In the genomic region with DNA sequence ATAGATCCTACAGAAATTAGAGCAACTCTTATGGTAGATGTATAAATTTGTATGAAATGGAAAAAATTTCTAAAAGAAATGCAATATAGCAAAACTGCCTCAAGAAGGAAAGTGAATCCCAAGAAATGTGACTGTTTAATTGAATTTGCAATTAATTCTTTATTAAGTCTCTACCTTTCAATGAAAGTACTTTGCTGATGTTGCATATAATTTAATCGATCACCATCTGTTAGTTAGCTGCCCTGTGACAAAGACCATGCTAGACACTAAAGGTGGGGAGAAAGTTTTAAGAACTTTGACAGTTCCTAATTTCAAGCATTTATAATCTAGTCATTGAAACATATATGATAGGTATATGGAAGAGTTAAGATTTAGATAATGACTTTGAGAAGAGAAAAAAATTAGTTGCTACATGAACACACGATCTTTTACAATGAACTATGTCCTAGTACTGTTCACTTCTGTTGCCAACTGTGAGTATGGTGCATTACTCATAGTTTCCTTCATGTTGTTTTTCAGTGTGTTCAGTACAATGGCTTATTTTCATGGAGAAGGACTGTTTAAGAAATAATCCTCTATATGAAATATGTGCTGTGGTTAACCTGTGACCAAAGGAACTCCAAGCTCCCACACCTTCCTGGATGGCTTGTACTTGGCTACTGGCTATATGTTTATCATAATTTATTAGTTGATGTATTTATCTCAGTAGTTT, we compare ENCODE assay signal across 25 cellular contexts.
DNase-seq lines count a peak whose midpoint lies in the region; ATAC-seq, FAIRE-seq and TF ChIP-seq lines count a peak whose summit lies in the region.
"Had no signal": no experiment of that assay in that cellular context is flagged by ENCODE, and none has a peak within 500 bp of the region (broad histone marks: within the 10 kb centered on the region; RNA-seq: fewer than 3 reads in every experiment).

No MANE protein-coding gene starts in this region.

- no peak overlapping the region for H3K27ac Mint-ChIP-seq in stimulated activated memory B cell treated with anti-CD40 and anti-IgM and Interleukin-4, amounts not matched to agents 10 μg/mL and 1 μg/mL and 100 μg/mL, for 72 hours
- no peak overlapping the region for H3K27ac Mint-ChIP-seq in activated T-helper 1 cell treated with anti-CD3 and anti-CD28 coated beads, Interleukin-12 subunit alpha, Interleukin-12 subunit beta, Interleukin-2, Interleukin-4 antibody, amounts not matched to agents 30 ng/mL and 10 ng/mL and 1 ng/mL, durations not matched to agents 14 hours and 24 hours and 36 hours
- H3K27ac Mint-ChIP-seq: activated CD4-positive, alpha-beta memory T cell treated with anti-CD3 and anti-CD28 coated beads, Interleukin-2, amount 10 ng/mL, durations not matched to agents 7 days and 5 days; T-helper 17 cell; WTC11 had no signal

- no peak overlapping the region for H3K4me3 ChIP-seq in HepG2 (replicated peaks in 1 of 3; ENCODE audit: insufficient read depth in 1 of 3, low read depth in 2 of 3, low read length in 3 of 3)
- H3K4me3 ChIP-seq in right lobe of liver, result no peak overlapping the region
- H3K4me3 ChIP-seq in choroid plexus epithelial cell (ENCODE audit: low read depth, low read length), result no peak overlapping the region
- H3K4me3 ChIP-seq: gastroesophageal sphincter, HAP-1 had no signal

- intact Hi-C loops in HepG2 (cut with micrococcal nuclease; ENCODE audit: unreplicated experiment), result no loop called here
- intact Hi-C loops in right lobe of liver (cut with DNase I), result no loop called here
- intact Hi-C loops in activated T-helper 1 cell treated with anti-CD3 and anti-CD28 coated beads, Interleukin-12 subunit alpha, Interleukin-12 subunit beta, Interleukin-2, Interleukin-4 antibody, amounts not matched to agents 30 ng/mL and 10 ng/mL and 1 ng/mL, durations not matched to agents 14 hours and 24 hours and 36 hours (cut with micrococcal nuclease), result no loop called here

- H3K27me3 Mint-ChIP-seq in stimulated activated memory B cell treated with anti-CD40 and anti-IgM and Interleukin-4, amounts not matched to agents 10 μg/mL and 1 μg/mL and 100 μg/mL, for 72 hours, result no peaks in the 10 kb centered on the region
- H3K27me3 Mint-ChIP-seq in activated T-helper 1 cell treated with anti-CD3 and anti-CD28 coated beads, Interleukin-12 subunit alpha, Interleukin-12 subunit beta, Interleukin-2, Interleukin-4 antibody, amounts not matched to agents 30 ng/mL and 10 ng/mL and 1 ng/mL, durations not matched to agents 14 hours and 24 hours and 36 hours (ENCODE audit: insufficient read depth), result no peaks in the 10 kb centered on the region
- H3K27me3 Mint-ChIP-seq: activated CD4-positive, alpha-beta memory T cell treated with anti-CD3 and anti-CD28 coated beads, Interleukin-2, amount 10 ng/mL, durations not matched to agents 7 days and 5 days; T-helper 17 cell had no signal

- H3K27ac ChIP-seq in HepG2 (ENCODE audit: extremely low read length, insufficient read depth, low read length), result no peak overlapping the region
- H3K27ac ChIP-seq in right lobe of liver, result no peak overlapping the region
- no peak overlapping the region for H3K27ac ChIP-seq in foreskin keratinocyte
- H3K27ac ChIP-seq in RWPE1, result no peak overlapping the region
- H3K27ac ChIP-seq: gastroesophageal sphincter had no signal

- H3K27me3 ChIP-seq in HepG2 (ENCODE audit: control insufficient read depth in 1 of 2, insufficient read depth in 2 of 2, low read length in 2 of 2) (no peaks in the 10 kb centered on the region), right lobe of liver (no peaks in the 10 kb centered on the region), foreskin keratinocyte (no peaks in the 10 kb centered on the region)
- H3K27me3 ChIP-seq: gastroesophageal sphincter had no signal

- H3K9me3 ChIP-seq in HepG2 (ENCODE audit: low read length), result no peaks in the 10 kb centered on the region
- H3K9me3 ChIP-seq in right lobe of liver, result no peaks in the 10 kb centered on the region
- H3K9me3 ChIP-seq: HAP-1 had no signal

- in situ Hi-C loops in HepG2 (cut with HindIII; ENCODE audit: extremely low pct_ligation_motif_present, low pct_unique_long_range_greater_than_20kb), result no loop called here

- 16% methylated on average over 2 of the region's 2 CpGs for WGBS in HepG2 (ENCODE audit: low lambda C conversion rate)
- 78% methylated on average over 2 of the region's 2 CpGs for WGBS in right lobe of liver (ENCODE audit: insufficient coverage, low coverage, low lambda C conversion rate, missing lambda C conversion rate)

- BruUV-seq in HepG2 (replicated peaks; lab: Mats Ljungman, UMichigan), result no TSS peak

- no peak for TF ChIP-seq CTCF in HepG2 (CRISPR knock-in tag; IDR thresholded peaks at IDR 0.05)
- TF ChIP-seq CTCF in right lobe of liver (IDR thresholded peaks at IDR 0.05), result no peak
- TF ChIP-seq CTCF in choroid plexus epithelial cell (conservative IDR thresholded peaks at IDR 0.05; ENCODE audit: low read depth, low read length), result no peak
- TF ChIP-seq CTCF in foreskin keratinocyte (conservative IDR thresholded peaks at IDR 0.05), result no peak
- no peak for TF ChIP-seq CTCF in RWPE1 (conservative IDR thresholded peaks at IDR 0.05; ENCODE audit: low read depth)

- TF ChIP-seq EP300 in HepG2 (IDR thresholded peaks at IDR 0.05; ENCODE audit: low read depth in 2 of 2, low read length in 2 of 2) (no peak), HepG2 (CRISPR knock-in tag; IDR thresholded peaks at IDR 0.05; ENCODE audit: borderline replicate concordance) (no peak)

- ATAC-seq in HepG2 (no peak), right lobe of liver (no peak), foreskin keratinocyte (peak; percentile 76)
- no peak for ATAC-seq in stimulated activated memory B cell treated with anti-CD40 and anti-IgM and Interleukin-4, amounts not matched to agents 10 μg/mL and 1 μg/mL and 100 μg/mL, for 72 hours
- ATAC-seq: gastroesophageal sphincter; left lobe of liver; stimulated activated naive CD8-positive, alpha-beta T cell treated with anti-CD3 and anti-CD28 coated beads, Interleukin-15, Interleukin-2, amounts not matched to agents 100 U/mL and 50 U/mL, for 24 hours; T-helper 17 cell; WTC11 had no signal

- no peaks in the 10 kb centered on the region for H3K4me1 ChIP-seq in HepG2 (ENCODE audit: insufficient read depth, low read length)
- H3K4me1 ChIP-seq in right lobe of liver, result no peaks in the 10 kb centered on the region
- H3K4me1 ChIP-seq in foreskin keratinocyte, result no peaks in the 10 kb centered on the region
- H3K4me1 ChIP-seq: gastroesophageal sphincter, HAP-1 had no signal

- peaks cover 18% of the 10 kb centered on the region for H3K9me3 Mint-ChIP-seq in stimulated activated memory B cell treated with anti-CD40 and anti-IgM and Interleukin-4, amounts not matched to agents 10 μg/mL and 1 μg/mL and 100 μg/mL, for 72 hours
- peaks cover 8% of the 10 kb centered on the region for H3K9me3 Mint-ChIP-seq in activated T-helper 1 cell treated with anti-CD3 and anti-CD28 coated beads, Interleukin-12 subunit alpha, Interleukin-12 subunit beta, Interleukin-2, Interleukin-4 antibody, amounts not matched to agents 30 ng/mL and 10 ng/mL and 1 ng/mL, durations not matched to agents 14 hours and 24 hours and 36 hours

- TF ChIP-seq POLR2A in HepG2 (IDR thresholded peaks at IDR 0.05; ENCODE audit: insufficient read depth in 1 of 2, low read depth in 2 of 2, low read length in 2 of 2) (no peak), right lobe of liver (IDR thresholded peaks at IDR 0.05) (no peak)

- H2AFZ ChIP-seq in HepG2 (ENCODE audit: low read length), result no peak overlapping the region

- no peak for TF ChIP-seq RAD21 in HepG2 (CRISPR knock-in tag; IDR thresholded peaks at IDR 0.05)

- no peak overlapping the region for H3K9ac ChIP-seq in HepG2 (ENCODE audit: insufficient read depth, low read depth, low read length)

- no peak overlapping the region for H3K4me2 ChIP-seq in HepG2 (ENCODE audit: low read depth, low read length)

- no peaks in the 10 kb centered on the region for H3K4me1 Mint-ChIP-seq in stimulated activated memory B cell treated with anti-CD40 and anti-IgM and Interleukin-4, amounts not matched to agents 10 μg/mL and 1 μg/mL and 100 μg/mL, for 72 hours
- no peaks in the 10 kb centered on the region for H3K4me1 Mint-ChIP-seq in activated T-helper 1 cell treated with anti-CD3 and anti-CD28 coated beads, Interleukin-12 subunit alpha, Interleukin-12 subunit beta, Interleukin-2, Interleukin-4 antibody, amounts not matched to agents 30 ng/mL and 10 ng/mL and 1 ng/mL, durations not matched to agents 14 hours and 24 hours and 36 hours (ENCODE audit: low read depth)
- H3K4me1 Mint-ChIP-seq: activated CD4-positive, alpha-beta memory T cell treated with anti-CD3 and anti-CD28 coated beads, Interleukin-2, amount 10 ng/mL, durations not matched to agents 7 days and 5 days; T-helper 17 cell had no signal

- FAIRE-seq in HepG2 (lab: Jason Lieb, UNC) (no peak), urothelium cell line (lab: Jason Lieb, UNC) (no peak)

- H3K36me3 Mint-ChIP-seq in stimulated activated memory B cell treated with anti-CD40 and anti-IgM and Interleukin-4, amounts not matched to agents 10 μg/mL and 1 μg/mL and 100 μg/mL, for 72 hours, result peaks cover 14% of the 10 kb centered on the region
- no peaks in the 10 kb centered on the region for H3K36me3 Mint-ChIP-seq in activated T-helper 1 cell treated with anti-CD3 and anti-CD28 coated beads, Interleukin-12 subunit alpha, Interleukin-12 subunit beta, Interleukin-2, Interleukin-4 antibody, amounts not matched to agents 30 ng/mL and 10 ng/mL and 1 ng/mL, durations not matched to agents 14 hours and 24 hours and 36 hours (ENCODE audit: low read depth)
- H3K36me3 Mint-ChIP-seq: WTC11 had no signal

- no peaks in the 10 kb centered on the region for H3K36me3 ChIP-seq in HepG2 (replicated peaks in 1 of 2; ENCODE audit: control insufficient read depth in 1 of 2, insufficient read depth in 2 of 2, low read length in 2 of 2)
- no peaks in the 10 kb centered on the region for H3K36me3 ChIP-seq in right lobe of liver
- H3K36me3 ChIP-seq: gastroesophageal sphincter, HAP-1 had no signal

- DNase-seq in HepG2 (ENCODE audit: low spot score) (no peak), right lobe of liver (no peak), choroid plexus epithelial cell (ENCODE audit: low read depth) (peak; percentile 77), foreskin keratinocyte (peak; percentile 33 to 61), urothelium cell line (ENCODE audit: low spot score) (peak; percentile 2), RWPE1 (ENCODE audit: low spot score) (no peak)
- no peak for DNase-seq in activated T-helper 1 cell treated with anti-CD3 and anti-CD28 coated beads, Interleukin-12 subunit alpha, Interleukin-12 subunit beta, Interleukin-2, Interleukin-4 antibody, amounts not matched to agents 30 ng/mL and 10 ng/mL and 1 ng/mL, durations not matched to agents 14 hours and 24 hours and 36 hours (ENCODE audit: low spot score)
- DNase-seq: activated CD4-positive, alpha-beta memory T cell treated with anti-CD3 and anti-CD28 coated beads, Interleukin-2, amount 10 ng/mL, durations not matched to agents 7 days and 5 days; activated naive CD4-positive, alpha-beta T cell treated with anti-CD3 and anti-CD28 coated beads, Interleukin-2, amount 50 U/mL, for 16 hours; activated T-cell treated with anti-CD3 and anti-CD28 coated beads, Interleukin-2, amount 50 U/mL, for 1 hour; C1 segment of cervical spinal cord; DMS153; KG1; NCI-H1105 treated with DMSO at 0.1 percent for 48 hours; NCI-H526; SIG-M5; stimulated activated CD4-positive, alpha-beta T cell treated with anti-CD3 and anti-CD28 coated beads, Interleukin-15, amount 100 ng/mL, for 24 hours; stimulated activated naive CD8-positive, alpha-beta T cell treated with anti-CD3 and anti-CD28 coated beads, Interleukin-15, Interleukin-2, amounts not matched to agents 100 U/mL and 50 U/mL, for 24 hours; T-helper 17 cell; trophoblast cell had no signal

- H4K20me1 ChIP-seq in HepG2 (ENCODE audit: insufficient read depth, low read length), result no peaks in the 10 kb centered on the region

- no peaks in the 10 kb centered on the region for H3K79me2 ChIP-seq in HepG2 (ENCODE audit: insufficient read depth, low read length)

- CTCF ChIA-PET in HepG2 (lab: Yijun Ruan, JAX; ENCODE audit: low intra/inter-chr PET ratio, low total read pairs), result no interaction called here
- CTCF ChIA-PET in RWPE1 (lab: Yijun Ruan, JAX), result interaction anchor here (0.6 kb wide), 1 partner anchor 170 kb away, joined by 3 read pairs; no protein-coding TSS in a partner anchor

- POLR2A ChIA-PET in HepG2 (lab: Yijun Ruan, JAX), result no interaction called here
- POLR2A ChIA-PET in RWPE1 (lab: Yijun Ruan, JAX; ENCODE audit: low non-redundant PET), result no interaction called here

- H3K4me3 Mint-ChIP-seq in stimulated activated memory B cell treated with anti-CD40 and anti-IgM and Interleukin-4, amounts not matched to agents 10 μg/mL and 1 μg/mL and 100 μg/mL, for 72 hours, result no peak overlapping the region
- H3K4me3 Mint-ChIP-seq in activated T-helper 1 cell treated with anti-CD3 and anti-CD28 coated beads, Interleukin-12 subunit alpha, Interleukin-12 subunit beta, Interleukin-2, Interleukin-4 antibody, amounts not matched to agents 30 ng/mL and 10 ng/mL and 1 ng/mL, durations not matched to agents 14 hours and 24 hours and 36 hours, result no peak overlapping the region
- H3K4me3 Mint-ChIP-seq: activated CD4-positive, alpha-beta memory T cell treated with anti-CD3 and anti-CD28 coated beads, Interleukin-2, amount 10 ng/mL, durations not matched to agents 7 days and 5 days; T-helper 17 cell; WTC11 had no signal

Comparison
In these comparisons a context has a peak if more than half of its experiments do, and no peak if none do; other contexts are left out.
1. DNase-seq: peak in choroid plexus epithelial cell (single experiment), foreskin keratinocyte (2 of 2) and urothelium cell line (single experiment); none in HepG2 (single experiment), right lobe of liver (0 of 3), RWPE1 (single experiment) and activated T-helper 1 cell treated with anti-CD3 and anti-CD28 coated beads, Interleukin-12 subunit alpha, Interleukin-12 subunit beta, Interleukin-2, Interleukin-4 antibody, amounts not matched to agents 30 ng/mL and 10 ng/mL and 1 ng/mL, durations not matched to agents 14 hours and 24 hours and 36 hours (single experiment).